Comparison of ENCODE assay signal across 12 cellular contexts in the genomic region with DNA sequence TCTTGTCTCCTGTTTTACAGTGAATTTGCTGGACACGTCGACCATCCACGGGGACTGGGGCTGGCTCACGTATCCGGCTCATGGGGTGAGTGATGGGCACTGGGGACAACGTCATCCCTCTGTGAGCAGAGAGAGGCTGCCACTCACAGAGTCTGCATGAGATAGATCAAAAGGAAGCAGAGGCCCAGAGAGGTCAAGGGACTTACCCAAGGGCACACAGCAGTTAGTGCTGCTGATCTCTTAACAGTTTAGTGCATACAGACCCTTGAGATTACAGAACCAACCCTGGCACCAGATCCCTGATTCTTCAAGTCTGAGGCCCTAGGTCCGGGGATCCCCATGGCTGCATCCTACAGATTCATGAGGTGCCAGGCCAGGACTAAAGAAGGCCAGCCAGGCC. TPM values are rescaled to one million over a fixed set of nuclear protein-coding genes. Genes with fewer than 3 reads are reported as not detected.
"Had no signal": no experiment of that assay in that cellular context is flagged by ENCODE, and none has a peak within 500 bp of the region (broad histone marks: within the 10 kb centered on the region; RNA-seq: fewer than 3 reads in every experiment).

No MANE protein-coding gene starts in this region.

- FAIRE-seq: H1, H54 had no signal

- DNase-seq: H9, HCEC 1CT, HFFc6, IMR-90, Karpas-422, KBM-7 had no signal

- ATAC-seq: GM23338 had no signal

- H3K4me2 ChIP-seq: GM23338, KMS-11 had no signal

- H3K9ac ChIP-seq: KMS-11 had no signal

- H3K4me3 ChIP-seq: GM23338 had no signal

- H3K27ac ChIP-seq: HL-60, KMS-11 had no signal

- H2AFZ ChIP-seq: GM23338 had no signal

RNA-seq across cellular contexts. Expression of a gene that starts 6.0 kb away (rescaled TPM):
- total RNA-seq: HFFc6, HT1080, IMR-90 had no signal
- polyA plus RNA-seq: IMR-90 had no signal
